Comparison of ENCODE assay signal across 26 cellular contexts in genomic region chr9:5749306-5749705, GRCh38.
"Had no signal": no experiment of that assay in that cellular context is flagged by ENCODE, and none has a peak within 500 bp of the region (broad histone marks: within the 10 kb centered on the region; RNA-seq: fewer than 3 reads in every experiment).

No MANE protein-coding gene starts in this region.

- H3K27ac ChIP-seq: breast epithelium, pancreas, prostate gland, sigmoid colon, stomach, thyroid gland, upper lobe of left lung, vagina had no signal

- H3K9me3 Mint-ChIP-seq: activated T-cell treated with anti-CD3 and anti-CD28 coated beads, Interleukin-2, amount 50 U/mL, for 4 hours; naive thymus-derived CD4-positive, alpha-beta T cell; neural crest cell; WTC11 had no signal

- H3K4me3 Mint-ChIP-seq: activated CD4-positive, alpha-beta T cell treated with anti-CD3 and anti-CD28 coated beads, Interleukin-2, amount 10 ng/mL, durations not matched to agents 7 days and 5 days; activated T-cell treated with anti-CD3 and anti-CD28 coated beads, Interleukin-2, amount 50 U/mL, for 4 hours; naive thymus-derived CD4-positive, alpha-beta T cell; neural crest cell; stimulated activated naive B cell treated with anti-CD40 and anti-IgM and Interleukin-4, amounts not matched to agents 10 μg/mL and 1 μg/mL and 100 μg/mL, for 72 hours; WTC11 had no signal

- H3K27me3 Mint-ChIP-seq: activated CD4-positive, alpha-beta T cell treated with anti-CD3 and anti-CD28 coated beads, Interleukin-2, amount 10 ng/mL, durations not matched to agents 7 days and 5 days; naive thymus-derived CD4-positive, alpha-beta T cell; stimulated activated naive B cell treated with anti-CD40 and anti-IgM and Interleukin-4, amounts not matched to agents 10 μg/mL and 1 μg/mL and 100 μg/mL, for 72 hours had no signal

- DNase-seq: activated CD4-positive, alpha-beta T cell treated with anti-CD3 and anti-CD28 coated beads for 1 hour; activated CD4-positive, alpha-beta T cell treated with anti-CD3 and anti-CD28 coated beads, Interleukin-2, amount 10 ng/mL, durations not matched to agents 7 days and 5 days; activated CD8-positive, alpha-beta memory T cell treated with anti-CD3 and anti-CD28 coated beads, Interleukin-2, amount 50 U/mL, for 48 hours; activated effector memory CD4-positive, alpha-beta T cell treated with Interleukin-2 at 50 U/mL for 16 hours; activated naive CD4-positive, alpha-beta T cell treated with Interleukin-2 at 50 U/mL for 16 hours; activated T-cell treated with anti-CD3 and anti-CD28 coated beads, Interleukin-2, amount 50 U/mL, for 4 hours; central memory CD4-positive, alpha-beta T cell; head of caudate nucleus; midbrain; naive thymus-derived CD4-positive, alpha-beta T cell; nucleus accumbens; pancreas; retina; sigmoid colon; small intestine; stimulated activated naive B cell treated with anti-CD40 and anti-IgM and Interleukin-4, amounts not matched to agents 10 μg/mL and 1 μg/mL and 100 μg/mL, for 72 hours; stomach; T-helper 1 cell; thyroid gland; upper lobe of left lung had no signal

- H3K9me3 ChIP-seq: breast epithelium, pancreas, prostate gland, sigmoid colon, stomach, thyroid gland, upper lobe of left lung, vagina had no signal

- H3K4me3 ChIP-seq: breast epithelium, pancreas, prostate gland, sigmoid colon, stomach, thyroid gland, upper lobe of left lung, vagina had no signal

- ATAC-seq: activated T-cell treated with anti-CD3 and anti-CD28 coated beads, Interleukin-2, amount 50 U/mL, for 4 hours; naive thymus-derived CD4-positive, alpha-beta T cell; pancreas; stimulated activated naive B cell treated with anti-CD40 and anti-IgM and Interleukin-4, amounts not matched to agents 10 μg/mL and 1 μg/mL and 100 μg/mL, for 72 hours; WTC11 had no signal

- H3K4me1 ChIP-seq: breast epithelium, pancreas, prostate gland, sigmoid colon, stomach, upper lobe of left lung, vagina had no signal

- H3K4me1 Mint-ChIP-seq: neural crest cell, WTC11 had no signal

- H3K27ac Mint-ChIP-seq: activated CD4-positive, alpha-beta T cell treated with anti-CD3 and anti-CD28 coated beads, Interleukin-2, amount 10 ng/mL, durations not matched to agents 7 days and 5 days; stimulated activated naive B cell treated with anti-CD40 and anti-IgM and Interleukin-4, amounts not matched to agents 10 μg/mL and 1 μg/mL and 100 μg/mL, for 72 hours; WTC11 had no signal

- FAIRE-seq: pancreas, small intestine, TTC549 had no signal
